ENCODE assay signal across 1 cellular context in genomic region chr7:143345428-143345900, GRCh38.
TF ChIP-seq lines count a peak whose summit lies in the region.

No MANE protein-coding gene starts in this region.

TF ChIP-seq in WTC11, 78 proteins besides CTCF, POLR2A, EP300 and RAD21 (continued from another document):
- TF ChIP-seq ZBTB43 (CRISPR knock-in tag; IDR thresholded peaks at IDR 0.05) (0 out of 2 replicates have a peak, but pooled peaks have one; percentile 25), ESRRA (CRISPR knock-in tag; IDR thresholded peaks at IDR 0.05; ENCODE audit: borderline replicate concordance) (no peak; the same call in 1 of the 2 replicates), AR (CRISPR knock-in tag; IDR thresholded peaks at IDR 0.05) (no peak), FOXK1 (CRISPR knock-in tag; IDR thresholded peaks at IDR 0.05) (0 out of 2 replicates have a peak, but pooled peaks have one; percentile 18), ZBTB21 (CRISPR knock-in tag; IDR thresholded peaks at IDR 0.05; ENCODE audit: borderline replicate concordance) (peak; percentile 83), E2F4 (CRISPR knock-in tag; IDR thresholded peaks at IDR 0.05; ENCODE audit: borderline replicate concordance, low read depth) (no peak), NFYB (CRISPR knock-in tag; conservative IDR thresholded peaks at IDR 0.05; ENCODE audit: low read depth) (no peak), SP1 (CRISPR knock-in tag; conservative IDR thresholded peaks at IDR 0.05) (0 out of 2 replicates have a peak, but pooled peaks have one; percentile 50), TCF7 (CRISPR knock-in tag; IDR thresholded peaks at IDR 0.05; ENCODE audit: low read depth) (no peak), ETV6 (CRISPR knock-in tag; IDR thresholded peaks at IDR 0.05) (peak; percentile 80; the same call in 1 of the 2 replicates), ZNF281 (CRISPR knock-in tag; IDR thresholded peaks at IDR 0.05) (peak; percentile 31; the same call in 1 of the 2 replicates), NR3C1 (CRISPR knock-in tag; conservative IDR thresholded peaks at IDR 0.05; ENCODE audit: low read depth) (no peak), OVOL2 (CRISPR knock-in tag; IDR thresholded peaks at IDR 0.05; ENCODE audit: borderline replicate concordance) (no peak)
- TF ChIP-seq, protein P1, sequence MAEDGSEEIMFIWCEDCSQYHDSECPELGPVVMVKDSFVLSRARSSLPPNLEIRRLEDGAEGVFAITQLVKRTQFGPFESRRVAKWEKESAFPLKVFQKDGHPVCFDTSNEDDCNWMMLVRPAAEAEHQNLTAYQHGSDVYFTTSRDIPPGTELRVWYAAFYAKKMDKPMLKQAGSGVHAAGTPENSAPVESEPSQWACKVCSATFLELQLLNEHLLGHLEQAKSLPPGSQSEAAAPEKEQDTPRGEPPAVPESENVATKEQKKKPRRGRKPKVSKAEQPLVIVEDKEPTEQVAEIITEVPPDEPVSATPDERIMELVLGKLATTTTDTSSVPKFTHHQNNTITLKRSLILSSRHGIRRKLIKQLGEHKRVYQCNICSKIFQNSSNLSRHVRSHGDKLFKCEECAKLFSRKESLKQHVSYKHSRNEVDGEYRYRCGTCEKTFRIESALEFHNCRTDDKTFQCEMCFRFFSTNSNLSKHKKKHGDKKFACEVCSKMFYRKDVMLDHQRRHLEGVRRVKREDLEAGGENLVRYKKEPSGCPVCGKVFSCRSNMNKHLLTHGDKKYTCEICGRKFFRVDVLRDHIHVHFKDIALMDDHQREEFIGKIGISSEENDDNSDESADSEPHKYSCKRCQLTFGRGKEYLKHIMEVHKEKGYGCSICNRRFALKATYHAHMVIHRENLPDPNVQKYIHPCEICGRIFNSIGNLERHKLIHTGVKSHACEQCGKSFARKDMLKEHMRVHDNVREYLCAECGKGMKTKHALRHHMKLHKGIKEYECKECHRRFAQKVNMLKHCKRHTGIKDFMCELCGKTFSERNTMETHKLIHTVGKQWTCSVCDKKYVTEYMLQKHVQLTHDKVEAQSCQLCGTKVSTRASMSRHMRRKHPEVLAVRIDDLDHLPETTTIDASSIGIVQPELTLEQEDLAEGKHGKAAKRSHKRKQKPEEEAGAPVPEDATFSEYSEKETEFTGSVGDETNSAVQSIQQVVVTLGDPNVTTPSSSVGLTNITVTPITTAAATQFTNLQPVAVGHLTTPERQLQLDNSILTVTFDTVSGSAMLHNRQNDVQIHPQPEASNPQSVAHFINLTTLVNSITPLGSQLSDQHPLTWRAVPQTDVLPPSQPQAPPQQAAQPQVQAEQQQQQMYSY (CRISPR knock-in tag; IDR thresholded peaks at IDR 0.05) = peak; percentile 90
- TF ChIP-seq, protein P2, sequence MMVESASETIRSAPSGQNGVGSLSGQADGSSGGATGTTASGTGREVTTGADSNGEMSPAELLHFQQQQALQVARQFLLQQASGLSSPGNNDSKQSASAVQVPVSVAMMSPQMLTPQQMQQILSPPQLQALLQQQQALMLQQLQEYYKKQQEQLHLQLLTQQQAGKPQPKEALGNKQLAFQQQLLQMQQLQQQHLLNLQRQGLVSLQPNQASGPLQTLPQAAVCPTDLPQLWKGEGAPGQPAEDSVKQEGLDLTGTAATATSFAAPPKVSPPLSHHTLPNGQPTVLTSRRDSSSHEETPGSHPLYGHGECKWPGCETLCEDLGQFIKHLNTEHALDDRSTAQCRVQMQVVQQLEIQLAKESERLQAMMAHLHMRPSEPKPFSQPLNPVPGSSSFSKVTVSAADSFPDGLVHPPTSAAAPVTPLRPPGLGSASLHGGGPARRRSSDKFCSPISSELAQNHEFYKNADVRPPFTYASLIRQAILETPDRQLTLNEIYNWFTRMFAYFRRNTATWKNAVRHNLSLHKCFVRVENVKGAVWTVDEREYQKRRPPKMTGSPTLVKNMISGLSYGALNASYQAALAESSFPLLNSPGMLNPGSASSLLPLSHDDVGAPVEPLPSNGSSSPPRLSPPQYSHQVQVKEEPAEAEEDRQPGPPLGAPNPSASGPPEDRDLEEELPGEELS (CRISPR knock-in tag; IDR thresholded peaks at IDR 0.05) = peak; percentile 92
